8 cellular contexts compared by ENCODE assay signal in genomic region chr3:179148446-179149238, GRCh38. TPM values are rescaled to one million over a fixed set of nuclear protein-coding genes. Genes with fewer than 3 reads are reported as not detected.
DNase-seq lines count a peak whose midpoint lies in the region; ATAC-seq, FAIRE-seq and TF ChIP-seq lines count a peak whose summit lies in the region.

No MANE protein-coding gene starts in this region.

- in situ Hi-C loops in HepG2 (cut with HindIII; ENCODE audit: extremely low pct_ligation_motif_present, low pct_unique_long_range_greater_than_20kb), result loop anchor here (5.0 to 25.0 kb wide), 2 partner anchors 174 to 414 kb away; partner anchors contain the start of genes ACTL6A and ZNF639

- no peak for TF ChIP-seq EP300 in HepG2 (IDR thresholded peaks at IDR 0.05; ENCODE audit: low read depth in 2 of 2, low read length in 2 of 2)
- no peak for TF ChIP-seq EP300 in HepG2 (CRISPR knock-in tag; IDR thresholded peaks at IDR 0.05; ENCODE audit: borderline replicate concordance)

- H3K36me3 ChIP-seq in HepG2 (replicated peaks in 1 of 2; ENCODE audit: control insufficient read depth in 1 of 2, insufficient read depth in 2 of 2, low read length in 2 of 2), result no peaks in the 10 kb centered on the region

- peak; percentile 22; the same call in 1 of the 2 replicates for TF ChIP-seq RAD21 in HepG2 (CRISPR knock-in tag; IDR thresholded peaks at IDR 0.05)

- ATAC-seq in HG02759 (IDR thresholded peaks at IDR 0.05; ENCODE audit: unreplicated experiment) (peak; percentile 29), HepG2 (peak; percentile 61)

- peaks cover 15% of the 10 kb centered on the region; the same call in 1 of the 2 replicates for H4K20me1 ChIP-seq in HepG2 (ENCODE audit: insufficient read depth, low read length)

- H3K4me1 ChIP-seq in HepG2 (ENCODE audit: insufficient read depth, low read length), result peaks cover 22% of the 10 kb centered on the region

- H3K9ac ChIP-seq in HepG2 (ENCODE audit: insufficient read depth, low read depth, low read length), result peak overlapping the region; percentile 92

- H3K27ac ChIP-seq in coronary artery, result peak overlapping the region; percentile 99
- peak overlapping the region; percentile 87 for H3K27ac ChIP-seq in HepG2 (ENCODE audit: extremely low read length, insufficient read depth, low read length)

- TF ChIP-seq POLR2A in HepG2 (IDR thresholded peaks at IDR 0.05; ENCODE audit: insufficient read depth in 1 of 2, low read depth in 2 of 2, low read length in 2 of 2), result peak in 1 of 2 experiments; percentile 53; a peak in 3 of 4 replicates

- POLR2A ChIA-PET in HepG2 (lab: Yijun Ruan, JAX), result interaction anchor here (1.3 to 1.6 kb wide), 2 partner anchors 175 to 414 kb away, joined by 4 to 7 read pairs; partner anchors contain the start of genes ACTL6A and ZNF639

- peak; percentile 62 for DNase-seq in NCI-H1436 (lab: John Stamatoyannopoulos, UW)
- no peak for DNase-seq in NCI-H1436 treated with DMSO at 0.1 percent for 48 hours (lab: John Stamatoyannopoulos, UW)
- peak; percentile 61 for DNase-seq in NCI-H2107 treated with DMSO at 0.1 percent for 48 hours (lab: John Stamatoyannopoulos, UW; ENCODE audit: unreplicated experiment)
- DNase-seq in activated CD4-positive, alpha-beta T cell treated with anti-CD3 and anti-CD28 coated beads, Interleukin-2, amount 50 U/mL, for 1 hour, result peak; percentile 69
- DNase-seq in coronary artery (ENCODE audit: low spot score), result peak; percentile 77
- DNase-seq in HepG2 (ENCODE audit: low spot score), result peak; percentile 7
- peak; percentile 61 for DNase-seq in stimulated activated CD4-positive, alpha-beta T cell treated with anti-CD3 and anti-CD28 coated beads, Interleukin-4, amount 100 ng/mL, for 1 hour

- CTCF ChIA-PET in HepG2 (lab: Yijun Ruan, JAX; ENCODE audit: low intra/inter-chr PET ratio, low total read pairs), result interaction anchor here (1.4 to 2.3 kb wide), 2 partner anchors 124 to 173 kb away, joined by 5 to 7 read pairs; no protein-coding TSS in a partner anchor

- 1% methylated on average over 37 of the region's 89 CpGs for WGBS in HepG2 (ENCODE audit: low lambda C conversion rate)

- FAIRE-seq in HepG2 (lab: Jason Lieb, UNC), result no peak

- no peak for TF ChIP-seq CTCF in coronary artery (IDR thresholded peaks at IDR 0.05)
- TF ChIP-seq CTCF in HepG2 (CRISPR knock-in tag; IDR thresholded peaks at IDR 0.05), result 0 out of 2 replicates have a peak, but pooled peaks have one; percentile 1

- no peaks in the 10 kb centered on the region; a peak in 1 of 5 replicates for H3K27me3 ChIP-seq in HepG2 (ENCODE audit: control insufficient read depth in 1 of 2, insufficient read depth in 2 of 2, low read length in 2 of 2)

- peak overlapping the region; percentile 96 for H3K4me3 ChIP-seq in coronary artery
- peak overlapping the region; percentile 92 to 100 (median 98) for H3K4me3 ChIP-seq in HepG2 (replicated peaks in 1 of 3; ENCODE audit: insufficient read depth in 1 of 3, low read depth in 2 of 3, low read length in 3 of 3)

- no TSS peak for BruUV-seq in HepG2 (replicated peaks; lab: Mats Ljungman, UMichigan)

- peak overlapping the region; percentile 82 for H3K4me2 ChIP-seq in HepG2 (ENCODE audit: low read depth, low read length)

- no peaks in the 10 kb centered on the region for H3K9me3 ChIP-seq in HepG2 (ENCODE audit: low read length)

- peaks cover 46% of the 10 kb centered on the region for H3K79me2 ChIP-seq in HepG2 (ENCODE audit: insufficient read depth, low read length)

- no peak overlapping the region for H2AFZ ChIP-seq in HepG2 (ENCODE audit: low read length)

- intact Hi-C loops in HepG2 (cut with micrococcal nuclease; ENCODE audit: unreplicated experiment), result loop anchor here (2.0 to 5.0 kb wide), 3 partner anchors 76 to 410 kb away; partner anchors contain the start of genes KCNMB3 and ZMAT3

TF ChIP-seq in HepG2, 621 proteins besides CTCF, POLR2A, EP300 and RAD21 (continues in another document):
- TF ChIP-seq STAT6 (CRISPR knock-in tag; IDR thresholded peaks at IDR 0.05; ENCODE audit: borderline replicate concordance) (no peak), TBX2 (CRISPR knock-in tag; IDR thresholded peaks at IDR 0.05; ENCODE audit: borderline replicate concordance) (no peak), ZNF577 (CRISPR knock-in tag; IDR thresholded peaks at IDR 0.05; ENCODE audit: borderline replicate concordance, low read depth) (no peak), ZNF737 (CRISPR knock-in tag; IDR thresholded peaks at IDR 0.05; ENCODE audit: borderline replicate concordance) (no peak), ZIK1 (CRISPR knock-in tag; IDR thresholded peaks at IDR 0.05; ENCODE audit: borderline replicate concordance, low read depth) (0 out of 2 replicates have a peak, but pooled peaks have one; percentile 21), XRCC5 (optimal IDR thresholded peaks at IDR 0.05; ENCODE audit: low read length) (no peak), NFE2L1 (CRISPR knock-in tag; IDR thresholded peaks at IDR 0.05; ENCODE audit: borderline replicate concordance) (no peak), ZNF589 (CRISPR knock-in tag; conservative IDR thresholded peaks at IDR 0.05) (no peak), KDM5B (CRISPR knock-in tag; IDR thresholded peaks at IDR 0.05; ENCODE audit: borderline replicate concordance) (peak; percentile 24; the same call in 1 of the 2 replicates), RCOR2 (CRISPR knock-in tag; IDR thresholded peaks at IDR 0.05) (no peak), SYNCRIP (IDR thresholded peaks at IDR 0.05; ENCODE audit: insufficient read depth, low read depth, low read length) (no peak), ZNF839 (CRISPR knock-in tag; IDR thresholded peaks at IDR 0.05; ENCODE audit: borderline replicate concordance) (no peak), RNF219 (CRISPR knock-in tag; IDR thresholded peaks at IDR 0.05) (no peak)

RNA-seq across cellular contexts. Expression of gene PIK3CA, which starts 0.5 kb away (rescaled TPM):
- 11.4 and 20.4 TPM in 2 replicates for total RNA-seq in HepG2 (2016; rRNA removed; fragmentation: Illumina TruSeq; extraction: Trizol)
- total RNA-seq in HepG2 (2016; cell fraction: cytosol; rRNA removed; fragmentation: Illumina TruSeq; extraction: Trizol; ENCODE audit: low read depth), result 1.7 and 1.8 TPM in 2 replicates
- total RNA-seq in HepG2 (2016; cell fraction: insoluble cytoplasmic fraction; rRNA removed; fragmentation: Illumina TruSeq; extraction: Trizol), result 11.5 and 16.5 TPM in 2 replicates
- total RNA-seq in HepG2 (2016; cell fraction: membrane; rRNA removed; fragmentation: Illumina TruSeq; extraction: Trizol), result 7.8 and 8.2 TPM in 2 replicates
- total RNA-seq in HepG2 (2016; cell fraction: nucleus; rRNA removed; fragmentation: Illumina TruSeq; extraction: Trizol), result 15.1 and 17.9 TPM in 2 replicates
- 4.6 and 5.7 TPM in 2 replicates for polyA plus RNA-seq in HepG2 (2011; rRNA removed)
- 1.9 and 3.7 TPM in 2 replicates for polyA plus RNA-seq in HepG2 (2011; cell fraction: cytosol; rRNA removed)
- 4.1 and 4.3 TPM in 2 replicates for polyA plus RNA-seq in HepG2 (2011; cell fraction: nucleus; rRNA removed)
- 10.5 and 14.0 TPM in 2 replicates for polyA plus RNA-seq in HepG2 (2012)
- polyA plus RNA-seq in HepG2 (2016; cell fraction: cytosol; fragmentation: Illumina TruSeq; extraction: Trizol; ENCODE audit: low read depth), result 0.44 and 0.45 TPM in 2 replicates
- polyA plus RNA-seq in HepG2 (2016; cell fraction: insoluble cytoplasmic fraction; fragmentation: Illumina TruSeq; extraction: Trizol; ENCODE audit: low read depth), result 8.7 and 11.5 TPM in 2 replicates
- 2.3 and 2.4 TPM in 2 replicates for polyA plus RNA-seq in HepG2 (2016; cell fraction: membrane; fragmentation: Illumina TruSeq; extraction: Trizol; ENCODE audit: low read depth)
- polyA plus RNA-seq in HepG2 (2016; cell fraction: nucleus; fragmentation: Illumina TruSeq; extraction: Trizol; ENCODE audit: insufficient read depth, low read depth), result 9.7 and 10.7 TPM in 2 replicates
- polyA minus RNA-seq in HepG2 (2011; rRNA and poly(A)+ RNA removed; ENCODE audit: low replicate concordance), result 4.0 and 7.4 TPM in 2 replicates
- 10.3 and 13.2 TPM in 2 replicates for polyA minus RNA-seq in HepG2 (2011; cell fraction: cytosol; rRNA and poly(A)+ RNA removed)
- 36.6 and 37.7 TPM in 2 replicates for polyA minus RNA-seq in HepG2 (2011; cell fraction: nucleus; rRNA and poly(A)+ RNA removed)
